ENCODE assay signal across 8 cellular contexts in genomic region chr13:23888658-23889597, GRCh38. TPM values are rescaled to one million over a fixed set of nuclear protein-coding genes. Genes with fewer than 3 reads are reported as not detected.
A peak's percentile ranks its signal among the peaks of the same experiment; 100 is the strongest.
DNase-seq lines count a peak whose midpoint lies in the region; ATAC-seq, FAIRE-seq and TF ChIP-seq lines count a peak whose summit lies in the region.

MIPEP (minus strand) TSS chr13:23889400; CDS start chr13:23889320, 80 bp downstream.

- peaks cover 1 to 4% of the 10 kb centered on the region in 2 experiments for H3K36me3 ChIP-seq in keratinocyte (ENCODE audit: control insufficient read depth in 2 of 2, extremely low read depth in 1 of 2, insufficient read depth in 2 of 2, low read length in 2 of 2)

- H3K79me2 ChIP-seq in keratinocyte (ENCODE audit: control insufficient read depth, insufficient read depth, low read length), result peaks cover 15% of the 10 kb centered on the region

- TF ChIP-seq CTCF in keratinocyte (optimal IDR thresholded peaks at IDR 0.05 in 1 of 3, IDR thresholded peaks at IDR 0.05 in 1 of 3, conservative IDR thresholded peaks at IDR 0.05 in 1 of 3; ENCODE audit: extremely low read depth in 1 of 3, insufficient read depth in 2 of 3, low read length in 3 of 3), result peak; percentile 68 to 96 (median 75)

- H3K4me1 ChIP-seq in keratinocyte (ENCODE audit: control insufficient read depth, extremely low read depth, insufficient read depth, low read length), result peaks cover 12% of the 10 kb centered on the region

- H3K27ac ChIP-seq in keratinocyte (ENCODE audit: control insufficient read depth, insufficient read depth, low read length), result peak within 1 kb of the TSS; percentile 91

- ATAC-seq in HG03196 (IDR thresholded peaks at IDR 0.05; ENCODE audit: unreplicated experiment), result peak; percentile 96

- H4K20me1 ChIP-seq in keratinocyte (ENCODE audit: control insufficient read depth, extremely low read depth, insufficient read depth, low read length), result no peaks in the 10 kb centered on the region

- H3K27me3 ChIP-seq in keratinocyte (ENCODE audit: control insufficient read depth, extremely low read depth, insufficient read depth, low read length), result no peaks in the 10 kb centered on the region

- no peak for FAIRE-seq in keratinocyte (lab: Jason Lieb, UNC)

- no peaks in the 10 kb centered on the region for H3K9me3 ChIP-seq in keratinocyte (ENCODE audit: control insufficient read depth, low read depth, low read length)

- in situ Hi-C loops in GM18951 (cut with MboI; ENCODE audit: low sequenced_read_pairs, unreplicated experiment), result loop anchor here (25.0 kb wide), 1 partner anchor 427 kb away; no protein-coding TSS in a partner anchor

- H3K4me3 ChIP-seq in keratinocyte (ENCODE audit: control insufficient read depth in 2 of 3, extremely low read depth in 1 of 3, insufficient read depth in 2 of 3, low read depth in 1 of 3, low read length in 3 of 3), result peak within 1 kb of the TSS; percentile 74 to 95 (median 91)

- dilution Hi-C loops in keratinocyte (cut with MboI; ENCODE audit: extremely low pct_ligation_motif_present, low sequenced_read_pairs), result no loop called here

- H3K4me2 ChIP-seq in keratinocyte (ENCODE audit: control insufficient read depth, extremely low read depth, insufficient read depth, low read depth, low read length), result peak within 1 kb of the TSS; percentile 97

- H2AFZ ChIP-seq in keratinocyte (ENCODE audit: control insufficient read depth, low read length), result peak within 1 kb of the TSS; percentile 94

- H3K9ac ChIP-seq in keratinocyte (ENCODE audit: control insufficient read depth, extremely low read depth, insufficient read depth, low read length), result peak within 1 kb of the TSS; percentile 95

- peak; percentile 65 for TF ChIP-seq POLR2A in GM18951 (IDR thresholded peaks at IDR 0.05; ENCODE audit: extremely low read depth, insufficient read depth, insufficient read length)

- no peaks in the 10 kb centered on the region for H3K9me1 ChIP-seq in keratinocyte (ENCODE audit: control insufficient read depth, extremely low read depth, insufficient read depth, low read length)

- DNase-seq in AG20443 (ENCODE audit: low spot score), result peak; percentile 99
- peak; percentile 75 for DNase-seq in NCI-H345 treated with DMSO at 0.1 percent for 48 hours (lab: John Stamatoyannopoulos, UW; ENCODE audit: unreplicated experiment)
- DNase-seq in activated CD4-positive, CD25-positive, alpha-beta regulatory T cell treated with anti-CD3 and anti-CD28 coated beads, Interleukin-2, amount 50 U/mL, for 72 hours, result peak; percentile 88
- DNase-seq in cerebellar nuclear complex (lab: John Stamatoyannopoulos, UW), result peak; percentile 32 to 78
- DNase-seq in keratinocyte (ENCODE audit: low read depth, low spot score), result peak; percentile 45
- DNase-seq in stimulated activated CD4-positive, alpha-beta T cell treated with anti-CD3 and anti-CD28 coated beads, Interleukin-15, amount 100 ng/mL, for 1 hour (ENCODE audit: low read depth in 1 of 2, low spot score in 1 of 2), result peak; percentile 73 to 90

RNA-seq across cellular contexts. Expression of gene MIPEP, which starts in this region (rescaled TPM):
- polyA plus RNA-seq in keratinocyte, result 26.3 to 35.0 TPM (median 29.0 TPM) in 3 replicates
- polyA plus RNA-seq in keratinocyte (2011; ENCODE audit: low read depth), result 11.7 TPM
- polyA plus RNA-seq in keratinocyte (2011; cell fraction: cytosol; rRNA removed), result 22.6 and 24.9 TPM in 2 replicates
- polyA plus RNA-seq in keratinocyte (2011; cell fraction: nucleus; rRNA removed), result 30.3 and 34.1 TPM in 2 replicates
- polyA plus RNA-seq in keratinocyte (2012; ENCODE audit: low replicate concordance), result 27.9 and 30.6 TPM in 2 replicates
- polyA minus RNA-seq in keratinocyte, result 4.1 to 25.8 TPM (median 24.5 TPM) in 3 replicates
- polyA minus RNA-seq in keratinocyte (2011; cell fraction: cytosol; rRNA and poly(A)+ RNA removed), result 13.6 TPM
- polyA minus RNA-seq in keratinocyte (2011; cell fraction: nucleus; rRNA and poly(A)+ RNA removed), result 13.4 and 23.0 TPM in 2 replicates

Comparison
In these comparisons a context has a peak if more than half of its experiments do, and no peak if none do; other contexts are left out.
1. Peak in every context shown above with its lines: DNase-seq, ATAC-seq, H3K4me3 ChIP-seq and H3K27ac ChIP-seq.
2. DNase-seq: peak in every context shown above with its lines; median percentile 99 in AG20443; 88 in activated CD4-positive, CD25-positive, alpha-beta regulatory T cell treated with anti-CD3 and anti-CD28 coated beads, Interleukin-2, amount 50 U/mL, for 72 hours; 82 in stimulated activated CD4-positive, alpha-beta T cell treated with anti-CD3 and anti-CD28 coated beads, Interleukin-15, amount 100 ng/mL, for 1 hour; 75 in NCI-H345 treated with DMSO at 0.1 percent for 48 hours; 55 in cerebellar nuclear complex; 45 in keratinocyte.